ENCODE assay signal across 8 cellular contexts in genomic region chr14:90815817-90816662, GRCh38. TPM values are rescaled to one million over a fixed set of nuclear protein-coding genes. Genes with fewer than 3 reads are reported as not detected.
DNase-seq lines count a peak whose midpoint lies in the region; ATAC-seq, FAIRE-seq and TF ChIP-seq lines count a peak whose summit lies in the region.

Gene TTC7B (minus strand): TSS chr14:90816430. CDS start chr14:90816295, 135 bp downstream.

- peak; percentile 56 for DNase-seq in A673 (ENCODE audit: low spot score)
- peak; percentile 79 for DNase-seq in GM12892 (ENCODE audit: insufficient read length)
- peak; percentile 3 for DNase-seq in T follicular helper cell (ENCODE audit: low read depth)
- DNase-seq in choroid plexus epithelial cell (ENCODE audit: low read depth) = peak; percentile 49
- peak in 1 of 2 donors; percentile 93 for DNase-seq in left lung
- DNase-seq in stimulated activated effector memory CD8-positive, alpha-beta T cell treated with anti-CD3 and anti-CD28 coated beads, Interleukin-12 subunit alpha, Interleukin-12 subunit beta, amount 100 ng/mL, for 72 hours (ENCODE audit: low spot score in 2 of 2) = peak in 1 of 2 donors; percentile 62

- FAIRE-seq in GM12892 (lab: Jason Lieb, UNC) = no peak

- H3K27ac Mint-ChIP-seq in stimulated activated effector memory CD8-positive, alpha-beta T cell treated with anti-CD3 and anti-CD28 coated beads, Interleukin-12 subunit alpha, Interleukin-12 subunit beta, amount 100 ng/mL, for 72 hours = peak within 1 kb of the TSS; percentile 23

- no TSS peak for BruUV-seq in A673 (replicated peaks; lab: Mats Ljungman, UMichigan)

- no peak for TF ChIP-seq POLR2A in GM12892 (IDR thresholded peaks at IDR 0.05; ENCODE audit: low read depth, low read length)

- POLR2A ChIA-PET in A673 (lab: Charles Lee; ENCODE audit: low non-redundant PET) = no interaction called here

- peaks cover 22% of the 10 kb centered on the region for H3K4me1 Mint-ChIP-seq in stimulated activated effector memory CD8-positive, alpha-beta T cell treated with anti-CD3 and anti-CD28 coated beads, Interleukin-12 subunit alpha, Interleukin-12 subunit beta, amount 100 ng/mL, for 72 hours

- H3K27me3 ChIP-seq in A673 (replicated peaks; ENCODE audit: insufficient read depth, low read depth, low read length, poor library complexity) = no peaks in the 10 kb centered on the region
- no peaks in the 10 kb centered on the region for H3K27me3 ChIP-seq in left lung

- peak within 1 kb of the TSS; percentile 70 for H3K27ac ChIP-seq in A673 (ENCODE audit: low read depth, low read length, poor library complexity, severe bottlenecking)
- H3K27ac ChIP-seq in left lung = no peak within 1 kb of the TSS

- CTCF ChIA-PET in A673 (lab: Charles Lee) = interaction anchor here (0.5 kb wide), 1 partner anchor 117 kb away, joined by 3 read pairs; no protein-coding TSS in a partner anchor

- H3K4me3 ChIP-seq in A673 (ENCODE audit: low read depth, low read length, poor library complexity, severe bottlenecking) (peak within 1 kb of the TSS; percentile 73), choroid plexus epithelial cell (ENCODE audit: low read depth, low read length) (peak within 1 kb of the TSS; percentile 70), left lung (peak within 1 kb of the TSS; percentile 48)

- no peaks in the 10 kb centered on the region for H3K9me3 Mint-ChIP-seq in stimulated activated effector memory CD8-positive, alpha-beta T cell treated with anti-CD3 and anti-CD28 coated beads, Interleukin-12 subunit alpha, Interleukin-12 subunit beta, amount 100 ng/mL, for 72 hours

- peak within 1 kb of the TSS; percentile 51 for H3K4me3 Mint-ChIP-seq in stimulated activated effector memory CD8-positive, alpha-beta T cell treated with anti-CD3 and anti-CD28 coated beads, Interleukin-12 subunit alpha, Interleukin-12 subunit beta, amount 100 ng/mL, for 72 hours

- TF ChIP-seq CTCF in A673 (conservative IDR thresholded peaks at IDR 0.05; ENCODE audit: low read depth, low read length) (peak; percentile 29; the same call in 1 of the 2 replicates), choroid plexus epithelial cell (conservative IDR thresholded peaks at IDR 0.05; ENCODE audit: low read depth, low read length) (peak; percentile 29), left lung (IDR thresholded peaks at IDR 0.05) (no peak)

- no peaks in the 10 kb centered on the region for H3K36me3 Mint-ChIP-seq in stimulated activated effector memory CD8-positive, alpha-beta T cell treated with anti-CD3 and anti-CD28 coated beads, Interleukin-12 subunit alpha, Interleukin-12 subunit beta, amount 100 ng/mL, for 72 hours

- H3K36me3 ChIP-seq in A673 (ENCODE audit: insufficient read depth, low read length, poor library complexity, severe bottlenecking) = no peaks in the 10 kb centered on the region
- H3K36me3 ChIP-seq in left lung = no peaks in the 10 kb centered on the region

- peaks cover 4% of the 10 kb centered on the region for H3K4me1 ChIP-seq in A673 (ENCODE audit: insufficient read depth, low read length, poor library complexity, severe bottlenecking)
- H3K4me1 ChIP-seq in left lung = peaks cover 0 to 15% of the 10 kb centered on the region in 2 donors

- H3K9me3 ChIP-seq in A673 (ENCODE audit: low read depth, low read length, poor library complexity, severe bottlenecking) (no peaks in the 10 kb centered on the region), left lung (no peaks in the 10 kb centered on the region)

- ATAC-seq in HG03139 (IDR thresholded peaks at IDR 0.05; ENCODE audit: unreplicated experiment) (peak; percentile 60), left lung (peak; percentile 90), HG02973 (IDR thresholded peaks at IDR 0.05; ENCODE audit: unreplicated experiment) (no peak)
- ATAC-seq in stimulated activated effector memory CD8-positive, alpha-beta T cell treated with anti-CD3 and anti-CD28 coated beads, Interleukin-12 subunit alpha, Interleukin-12 subunit beta, amount 100 ng/mL, for 72 hours = peak; percentile 44

- intact Hi-C loops in A673 (cut with micrococcal nuclease; ENCODE audit: unreplicated experiment) (no loop called here), left lung (cut with DNase I) (no loop called here)

RNA-seq across cellular contexts. Expression of gene TTC7B, which starts in this region (rescaled TPM):
- 39.2 and 47.2 TPM in 2 replicates for total RNA-seq in A673 (2021)
- polyA plus RNA-seq in GM12892 (2012; ENCODE audit: missing spikeins) = not detected
- total RNA-seq in left lung = 10 to 100 TPM; 26.8 to 33.1 TPM

Comparison
In these comparisons a context has a peak if more than half of its experiments do, and no peak if none do; other contexts are left out.
1. CTCF ChIP-seq: peak in A673 (single experiment) and choroid plexus epithelial cell (single experiment); none in left lung (0 of 2).
2. Peak in every context shown above with its lines, with median percentiles within 50 percentile points of each other: H3K4me3 ChIP-seq.